Comparison of ENCODE assay signal across 8 cellular contexts in genomic region chr9:72337286-72337685, GRCh38.
"Had no signal": no experiment of that assay in that cellular context is flagged by ENCODE, and none has a peak within 500 bp of the region (broad histone marks: within the 10 kb centered on the region; RNA-seq: fewer than 3 reads in every experiment).

No MANE protein-coding gene starts in this region.

- FAIRE-seq: G401.6, GM12878, GM12891, GM12892, GM18507, GM19239 had no signal

- ATAC-seq: GM12878 had no signal

- DNase-seq: GDM1, GF-D8 had no signal
